Comparison of ENCODE assay signal across 16 cellular contexts in genomic region chr12:57614948-57615500, GRCh38.
"Had no signal": no experiment of that assay in that cellular context is flagged by ENCODE, and none has a peak within 500 bp of the region (broad histone marks: within the 10 kb centered on the region; RNA-seq: fewer than 3 reads in every experiment).

No MANE protein-coding gene starts in this region.

- H3K27ac ChIP-seq: brain microvascular endothelial cell, colonic mucosa, epithelial cell of prostate, foreskin keratinocyte, parathyroid adenoma, thoracic aorta had no signal

- ATAC-seq: left lobe of liver; naive thymus-derived CD4-positive, alpha-beta T cell; sciatic nerve; stimulated activated effector memory CD8-positive, alpha-beta T cell treated with anti-CD3 and anti-CD28 coated beads, Interleukin-12 subunit alpha, Interleukin-12 subunit beta, amount 100 ng/mL, for 72 hours had no signal

- H3K9ac ChIP-seq: parathyroid adenoma had no signal

- H3K36me3 ChIP-seq: brain microvascular endothelial cell, colonic mucosa had no signal

- H3K4me1 ChIP-seq: colonic mucosa had no signal

- H3K4me3 ChIP-seq: colonic mucosa, thoracic aorta had no signal

- H2AFZ ChIP-seq: parathyroid adenoma had no signal

- H3K9me3 ChIP-seq: colonic mucosa, thoracic aorta had no signal

- DNase-seq: activated CD4-positive, alpha-beta T cell treated with anti-CD3 and anti-CD28 coated beads, Interleukin-2, amount 50 U/mL, for 1 hour; activated naive CD4-positive, alpha-beta T cell; activated naive CD8-positive, alpha-beta T cell treated with anti-CD3 and anti-CD28 coated beads, Interleukin-2, amount 10 ng/mL, durations not matched to agents 7 days and 5 days; brain microvascular endothelial cell; colonic mucosa; foreskin keratinocyte; islet precursor cell; mammary epithelial cell; naive thymus-derived CD4-positive, alpha-beta T cell; stimulated activated CD4-positive, alpha-beta T cell treated with anti-CD3 and anti-CD28 coated beads, Interleukin-4, amount 100 ng/mL, for 24 hours had no signal

- H3K79me2 ChIP-seq: parathyroid adenoma had no signal
